Comparison of ENCODE assay signal across 8 cellular contexts in the genomic region with DNA sequence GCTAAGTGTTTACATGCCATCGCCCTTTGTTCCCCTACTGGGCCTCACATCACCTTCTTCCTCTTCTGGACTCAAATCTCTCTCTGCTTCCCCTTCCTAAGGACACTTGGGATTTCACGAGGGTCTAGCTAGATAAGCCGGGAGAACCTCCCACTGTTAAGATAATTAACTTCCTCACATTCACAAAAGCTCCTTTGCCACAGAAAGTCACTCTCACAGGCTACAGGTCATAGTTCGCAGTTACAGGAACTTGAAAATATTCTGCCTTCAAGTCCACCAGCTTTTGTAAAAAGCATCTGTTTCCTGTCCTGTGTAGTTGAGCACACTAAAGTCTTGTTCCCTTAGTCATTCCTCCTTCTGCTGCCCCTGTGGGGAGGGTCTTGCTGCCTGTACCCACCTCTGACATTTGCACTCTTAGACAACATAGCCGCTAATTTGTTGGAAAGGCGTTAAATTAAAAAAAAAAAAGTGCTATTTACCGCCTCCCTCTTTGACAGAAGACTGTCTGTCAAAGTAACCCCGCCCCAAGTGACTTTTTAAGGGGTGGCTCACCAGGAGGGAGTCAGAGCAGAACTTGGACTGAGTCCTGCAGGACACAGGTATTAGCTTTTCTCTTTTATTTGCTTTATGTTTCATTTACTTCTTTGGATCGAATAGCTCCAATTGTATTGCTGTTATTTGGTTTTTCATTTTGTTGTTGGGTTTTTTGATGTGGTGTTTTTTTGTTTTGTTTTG. TPM values are rescaled to one million over a fixed set of nuclear protein-coding genes. Genes with fewer than 3 reads are reported as not detected.
DNase-seq lines count a peak whose midpoint lies in the region; ATAC-seq and TF ChIP-seq lines count a peak whose summit lies in the region.

No MANE protein-coding gene starts in this region.

- peak overlapping the region; percentile 99 for H3K27ac Mint-ChIP-seq in activated B cell treated with CpG ODN at 0.5 μM for 24 hours

- peaks cover 8% of the 10 kb centered on the region for H3K36me3 ChIP-seq in effector memory CD4-positive, alpha-beta T cell (ENCODE audit: control insufficient read depth, insufficient read depth, low read length)

- H3K27me3 Mint-ChIP-seq in activated B cell treated with CpG ODN at 0.5 μM for 24 hours, result no peaks in the 10 kb centered on the region

- peaks cover 51% of the 10 kb centered on the region for H3K4me1 ChIP-seq in effector memory CD4-positive, alpha-beta T cell (ENCODE audit: control insufficient read depth, insufficient read depth, low read length, poor library complexity, severe bottlenecking)

- POLR2A ChIA-PET in activated B cell treated with CpG ODN at 0.5 μM for 24 hours (lab: Charles Lee), result interaction anchor here (0.7 to 5.1 kb wide), 18 partner anchors 10 to 1607 kb away, joined by 3 to 72 read pairs (median 4); a partner anchor contains a TSS

- H3K27me3 ChIP-seq in effector memory CD4-positive, alpha-beta T cell (replicated peaks; ENCODE audit: control insufficient read depth, insufficient read depth, low read length, poor library complexity, severe bottlenecking), result no peaks in the 10 kb centered on the region

- peaks cover 5% of the 10 kb centered on the region for H3K9me3 Mint-ChIP-seq in activated B cell treated with CpG ODN at 0.5 μM for 24 hours

- no peaks in the 10 kb centered on the region for H3K9me3 ChIP-seq in effector memory CD4-positive, alpha-beta T cell (ENCODE audit: control insufficient read depth, low read length)

- H3K36me3 Mint-ChIP-seq in activated B cell treated with CpG ODN at 0.5 μM for 24 hours (ENCODE audit: low read depth), result peaks cover 23% of the 10 kb centered on the region

- TF ChIP-seq CTCF in activated B cell treated with CpG ODN at 0.5 μM for 24 hours (IDR thresholded peaks at IDR 0.05), result no peak

- DNase-seq in GF-D8 (lab: John Stamatoyannopoulos, UW) (peak; percentile 69), activated B cell treated with CpG ODN at 0.5 μM for 24 hours (no peak), NCI-H1436 treated with DMSO at 0.1 percent for 48 hours (lab: John Stamatoyannopoulos, UW) (no peak)
- DNase-seq in effector memory CD4-positive, alpha-beta T cell, result peak; percentile 55 to 67 (median 63)
- peak; percentile 46 for DNase-seq in stimulated activated CD4-positive, alpha-beta T cell treated with anti-CD3 and anti-CD28 coated beads, Interleukin-12 subunit alpha, Interleukin-12 subunit beta, amount 100 ng/mL, for 4 hours

- H3K4me1 Mint-ChIP-seq in activated B cell treated with CpG ODN at 0.5 μM for 24 hours, result peaks cover 92% of the 10 kb centered on the region

- CTCF ChIA-PET in activated B cell treated with CpG ODN at 0.5 μM for 24 hours (lab: Charles Lee), result interaction anchor here (0.7 to 5.2 kb wide), 12 partner anchors 9 to 185 kb away, joined by 3 to 60 read pairs (median 5); a partner anchor contains a TSS

- peak overlapping the region; percentile 79 for H3K4me3 ChIP-seq in effector memory CD4-positive, alpha-beta T cell (ENCODE audit: insufficient read depth, low read depth, low read length, poor library complexity, severe bottlenecking)

- intact Hi-C loops in activated B cell treated with CpG ODN at 0.5 μM for 24 hours (cut with micrococcal nuclease), result loop anchor here (1.0 to 10.0 kb wide), 4 partner anchors 14 to 336 kb away; a partner anchor contains a TSS

- peak overlapping the region; percentile 69 for H3K27ac ChIP-seq in effector memory CD4-positive, alpha-beta T cell (ENCODE audit: insufficient read depth, low read length, poor library complexity, severe bottlenecking)

- peak overlapping the region; percentile 97 for H3K4me3 Mint-ChIP-seq in activated B cell treated with CpG ODN at 0.5 μM for 24 hours

- ATAC-seq in HG02885 (IDR thresholded peaks at IDR 0.05; ENCODE audit: poor library complexity, unreplicated experiment) (peak; percentile 70), activated B cell treated with CpG ODN at 0.5 μM for 24 hours (ENCODE audit: low read depth) (peak; percentile 58), HG02970 (IDR thresholded peaks at IDR 0.05; ENCODE audit: low FRiP score, unreplicated experiment) (no peak), HG03135 (IDR thresholded peaks at IDR 0.05; ENCODE audit: unreplicated experiment) (no peak)

RNA-seq across cellular contexts. Expression of a gene that starts 26.8 kb away (rescaled TPM):
- 11.7 and 12.0 TPM in 2 replicates for total RNA-seq in activated B cell treated with CpG ODN at 0.5 μM for 24 hours

Comparison
In these comparisons a context has a peak if more than half of its experiments do, and no peak if none do; other contexts are left out.
1. DNase-seq: peak in GF-D8 (single experiment), effector memory CD4-positive, alpha-beta T cell (3 of 3) and stimulated activated CD4-positive, alpha-beta T cell treated with anti-CD3 and anti-CD28 coated beads, Interleukin-12 subunit alpha, Interleukin-12 subunit beta, amount 100 ng/mL, for 4 hours (single experiment); none in activated B cell treated with CpG ODN at 0.5 μM for 24 hours (single experiment) and NCI-H1436 treated with DMSO at 0.1 percent for 48 hours (single experiment).
2. ATAC-seq: peak in HG02885 (single experiment) and activated B cell treated with CpG ODN at 0.5 μM for 24 hours (single experiment); none in HG02970 (single experiment) and HG03135 (single experiment).